Comparison of ENCODE assay signal across 12 cellular contexts in the genomic region with DNA sequence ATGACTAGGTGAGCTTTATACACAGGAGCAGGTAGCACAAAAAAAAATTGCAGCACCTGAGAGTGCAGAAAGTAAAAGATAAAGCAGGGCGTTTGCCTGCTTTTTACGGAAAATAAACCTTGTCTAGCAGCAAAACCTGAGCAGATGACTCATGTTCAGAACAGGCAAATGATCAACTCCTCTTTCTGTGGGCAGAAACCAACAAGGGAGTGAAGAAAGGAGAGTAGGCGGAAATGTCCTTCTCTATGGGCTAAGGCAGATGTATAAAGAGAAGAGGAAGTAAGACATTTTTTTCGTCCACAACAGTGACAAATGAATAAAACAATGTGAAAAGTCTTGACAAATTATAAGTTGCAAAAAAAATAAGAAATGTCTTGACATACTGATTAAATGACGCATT. TPM values are rescaled to one million over a fixed set of nuclear protein-coding genes. Genes with fewer than 3 reads are reported as not detected.
A peak's percentile ranks its signal among the peaks of the same experiment; 100 is the strongest.
DNase-seq lines count a peak whose midpoint lies in the region; ATAC-seq and TF ChIP-seq lines count a peak whose summit lies in the region.
"Had no signal": no experiment of that assay in that cellular context is flagged by ENCODE, and none has a peak within 500 bp of the region (broad histone marks: within the 10 kb centered on the region; RNA-seq: fewer than 3 reads in every experiment).

No MANE protein-coding gene starts in this region.

- CTCF ChIA-PET in PC-3 (lab: Charles Lee): no interaction called here

- no peak for TF ChIP-seq CTCF in PC-3 (conservative IDR thresholded peaks at IDR 0.05; ENCODE audit: low read depth, low read length)
- no peak for TF ChIP-seq CTCF in omental fat pad (IDR thresholded peaks at IDR 0.05)
- no peak for TF ChIP-seq CTCF in colonic mucosa (IDR thresholded peaks at IDR 0.05)

- no peaks in the 10 kb centered on the region for H3K4me1 ChIP-seq in PC-3 (ENCODE audit: insufficient read depth, low read length)
- H3K4me1 ChIP-seq in colonic mucosa: no peaks in the 10 kb centered on the region

- H4K20me1 ChIP-seq in PC-3 (ENCODE audit: low read length): no peaks in the 10 kb centered on the region

- DNase-seq in ELR (ENCODE audit: low read depth): peak; percentile 16
- peak; percentile 51 for DNase-seq in PC-3
- DNase-seq in globus pallidus (ENCODE audit: low spot score): no peak
- DNase-seq in cerebellar nuclear complex (lab: John Stamatoyannopoulos, UW): no peak
- no peak for DNase-seq in omental fat pad (ENCODE audit: low spot score)
- DNase-seq in colonic mucosa: no peak
- DNase-seq: activated CD4-positive, alpha-beta T cell treated with anti-CD3 and anti-CD28 coated beads for 1 hour had no signal

- H3K9ac ChIP-seq in PC-3 (ENCODE audit: low read length) (no peak overlapping the region), colonic mucosa (ENCODE audit: low read depth in 2 of 2, low read length in 2 of 2) (no peak overlapping the region)

- H3K4me2 ChIP-seq in PC-3 (ENCODE audit: low read length): no peak overlapping the region

- H3K4me3 ChIP-seq in PC-3 (ENCODE audit: low read length) (no peak overlapping the region), colonic mucosa (no peak overlapping the region)
- H3K4me3 ChIP-seq: skin epidermis had no signal

- H3K27ac ChIP-seq in PC-3 (ENCODE audit: low read length): no peak overlapping the region
- no peak overlapping the region for H3K27ac ChIP-seq in colonic mucosa
- H3K27ac ChIP-seq: skin epidermis had no signal

- H3K79me2 ChIP-seq in PC-3 (ENCODE audit: low read length): no peaks in the 10 kb centered on the region

- no peak overlapping the region for H2AFZ ChIP-seq in PC-3 (ENCODE audit: low read length)

- no TSS peak for BruUV-seq in PC-3 (replicated peaks; lab: Mats Ljungman, UMichigan)

- ATAC-seq in GM21381 (IDR thresholded peaks at IDR 0.05; ENCODE audit: unreplicated experiment) (peak; percentile 80), HG03135 (IDR thresholded peaks at IDR 0.05; ENCODE audit: unreplicated experiment) (peak; percentile 79), PC-3 (peak; percentile 65), omental fat pad (ENCODE audit: low FRiP score) (no peak)

- H3K9me3 ChIP-seq in PC-3 (ENCODE audit: low read length): no peaks in the 10 kb centered on the region
- no peaks in the 10 kb centered on the region for H3K9me3 ChIP-seq in colonic mucosa

- H3K27me3 ChIP-seq in PC-3 (ENCODE audit: low read length) (no peaks in the 10 kb centered on the region), colonic mucosa (no peaks in the 10 kb centered on the region)

- H3K36me3 ChIP-seq in PC-3 (ENCODE audit: low read depth, low read length): no peaks in the 10 kb centered on the region
- no peaks in the 10 kb centered on the region for H3K36me3 ChIP-seq in colonic mucosa

- POLR2A ChIA-PET in PC-3 (lab: Charles Lee; ENCODE audit: unreplicated experiment): no interaction called here

- intact Hi-C loops in PC-3 (cut with micrococcal nuclease): loop anchor here (10.0 kb wide), 1 partner anchor 528 kb away; no protein-coding TSS in a partner anchor
- intact Hi-C loops in colonic mucosa (cut with DNase I): no loop called here

- H3K9me2 ChIP-seq in PC-3 (replicated peaks; ENCODE audit: low read length): no peaks in the 10 kb centered on the region

- no peaks in the 10 kb centered on the region for H3F3A ChIP-seq in PC-3 (ENCODE audit: low read length, unreplicated experiment)

RNA-seq across cellular contexts. Expression of a gene that starts 24.5 kb away (rescaled TPM):
- total RNA-seq in PC-3 (2014; rRNA removed): 0.06 TPM in 1 of 2 replicates, not detected in the other
- not detected for total RNA-seq in omental fat pad
- total RNA-seq in colonic mucosa: not detected
- total RNA-seq: mesenteric fat pad, OCI-LY7 had no signal

Comparison
In these comparisons a context has a peak if more than half of its experiments do, and no peak if none do; other contexts are left out.
1. DNase-seq: peak in ELR (single experiment) and PC-3 (single experiment); none in globus pallidus (single experiment), cerebellar nuclear complex (0 of 2), omental fat pad (single experiment) and colonic mucosa (single experiment).